ENCODE assay signal across 9 cellular contexts in genomic region chr17:79664925-79665738, GRCh38. TPM values are rescaled to one million over a fixed set of nuclear protein-coding genes. Genes with fewer than 3 reads are reported as not detected.
DNase-seq lines count a peak whose midpoint lies in the region; FAIRE-seq and TF ChIP-seq lines count a peak whose summit lies in the region.
"Had no signal": no experiment of that assay in that cellular context is flagged by ENCODE, and none has a peak within 500 bp of the region (broad histone marks: within the 10 kb centered on the region; RNA-seq: fewer than 3 reads in every experiment).

No MANE protein-coding gene starts in this region.

- H3K36me3 ChIP-seq in breast epithelium (no peaks in the 10 kb centered on the region), iPS DF 6.9 (ENCODE audit: control insufficient read depth, insufficient read depth, low read length) (no peaks in the 10 kb centered on the region), suprapubic skin (no peaks in the 10 kb centered on the region)

- H3K27ac ChIP-seq in breast epithelium (peak overlapping the region; percentile 46 to 52), iPS DF 6.9 (ENCODE audit: low read length) (no peak overlapping the region), suprapubic skin (peak overlapping the region; percentile 80)

- no peak for FAIRE-seq in urothelium cell line (lab: Jason Lieb, UNC)
- no peak for FAIRE-seq in GM12891 (lab: Jason Lieb, UNC)

- no peaks in the 10 kb centered on the region for H3K4me1 ChIP-seq in breast epithelium
- H3K4me1 ChIP-seq in iPS DF 6.9 (ENCODE audit: control insufficient read depth, insufficient read depth, low read length) = peaks cover 5% of the 10 kb centered on the region; the same call in 1 of the 2 replicates
- peaks cover 15% of the 10 kb centered on the region for H3K4me1 ChIP-seq in suprapubic skin

- H3K4me3 ChIP-seq in breast epithelium = peak overlapping the region in 2 of 3 donors; percentile 27 to 51
- H3K4me3 ChIP-seq in iPS DF 6.9 (ENCODE audit: low read length) = no peak overlapping the region; the same call in 1 of the 2 replicates
- peak overlapping the region; percentile 34 for H3K4me3 ChIP-seq in suprapubic skin

- no CpG with 5 or more reads among the region's 23 CpGs for WGBS in iPS DF 6.9 (ENCODE audit: insufficient coverage, insufficient read length)
- WGBS in suprapubic skin = 12% methylated on average over 23 of the region's 23 CpGs

- H3K9me3 ChIP-seq in breast epithelium (peaks cover 0 to 8% of the 10 kb centered on the region in 2 donors), iPS DF 6.9 (ENCODE audit: control insufficient read depth, insufficient read depth, low read length) (no peaks in the 10 kb centered on the region), suprapubic skin (peaks cover 5% of the 10 kb centered on the region)

- intact Hi-C loops in breast epithelium (cut with DNase I; ENCODE audit: low total_unique reads) = no loop called here

- H3K27me3 ChIP-seq in breast epithelium (peaks cover 0 to 15% of the 10 kb centered on the region in 2 donors), iPS DF 6.9 (ENCODE audit: control insufficient read depth, insufficient read depth, low read length) (no peaks in the 10 kb centered on the region), suprapubic skin (peaks cover 11% of the 10 kb centered on the region)

- TF ChIP-seq POLR2A in breast epithelium (IDR thresholded peaks at IDR 0.05) = no peak
- TF ChIP-seq POLR2A in suprapubic skin (IDR thresholded peaks at IDR 0.05) = no peak
- no peak for TF ChIP-seq POLR2A in GM12891 (IDR thresholded peaks at IDR 0.05; ENCODE audit: low read depth, low read length)

- no peak for TF ChIP-seq CTCF in breast epithelium (IDR thresholded peaks at IDR 0.05)
- TF ChIP-seq CTCF in suprapubic skin (IDR thresholded peaks at IDR 0.05) = no peak

- DNase-seq in NCI-H1092 treated with DMSO at 0.1 percent for 48 hours (lab: John Stamatoyannopoulos, UW) (peak; percentile 79), breast epithelium (ENCODE audit: low spot score in 2 of 2) (peak; percentile 63 to 81), iPS DF 6.9 (ENCODE audit: low read depth, low spot score) (peak; percentile 29), suprapubic skin (ENCODE audit: low spot score in 2 of 2) (peak; percentile 84 to 87), dedifferentiated amniotic fluid mesenchymal stem cell (ENCODE audit: extremely low spot score) (no peak), urothelium cell line (ENCODE audit: low spot score) (no peak), GM12891 (ENCODE audit: insufficient read length, low spot score) (no peak)
- DNase-seq: activated CD4-positive, alpha-beta memory T cell treated with anti-CD3 and anti-CD28 coated beads, Interleukin-2, amount 10 ng/mL, durations not matched to agents 7 days and 5 days had no signal

- TF ChIP-seq EP300 in suprapubic skin (IDR thresholded peaks at IDR 0.05) = no peak

TF ChIP-seq in GM12891, 5 proteins besides CTCF, POLR2A, EP300 and RAD21:
- TF ChIP-seq TAF1 (IDR thresholded peaks at IDR 0.05; ENCODE audit: low read depth, low read length) (no peak), POLR2AphosphoS5 (IDR thresholded peaks at IDR 0.05; ENCODE audit: low read depth, low read length) (no peak), PAX5 (IDR thresholded peaks at IDR 0.05; ENCODE audit: insufficient read depth, low read length, severe bottlenecking) (no peak), SPI1 (IDR thresholded peaks at IDR 0.05; ENCODE audit: low read depth, low read length) (no peak), POU2F2 (IDR thresholded peaks at IDR 0.05; ENCODE audit: low read depth, low read length) (no peak)

RNA-seq across cellular contexts. Expression of gene RBFOX3, which starts 54.3 kb away (rescaled TPM):
- total RNA-seq in breast epithelium = not detected
- total RNA-seq in suprapubic skin = not detected
- 0.19 TPM for polyA plus RNA-seq in GM12891 (2012; ENCODE audit: low read depth, missing spikeins)
- total RNA-seq: activated CD4-positive, alpha-beta memory T cell treated with anti-CD3 and anti-CD28 coated beads, Interleukin-2, amount 10 ng/mL, durations not matched to agents 7 days and 5 days; epithelial cell of proximal tubule had no signal

Comparison
In these comparisons a context has a peak if more than half of its experiments do, and no peak if none do; other contexts are left out.
1. DNase-seq: peak in NCI-H1092 treated with DMSO at 0.1 percent for 48 hours (single experiment), breast epithelium (2 of 2), iPS DF 6.9 (single experiment) and suprapubic skin (2 of 2); none in dedifferentiated amniotic fluid mesenchymal stem cell (single experiment), urothelium cell line (single experiment) and GM12891 (single experiment).